Comparison of ENCODE assay signal across 25 cellular contexts in genomic region chr6:156845447-156845846, GRCh38.
DNase-seq lines count a peak whose midpoint lies in the region; ATAC-seq and TF ChIP-seq lines count a peak whose summit lies in the region.
"Had no signal": no experiment of that assay in that cellular context is flagged by ENCODE, and none has a peak within 500 bp of the region (broad histone marks: within the 10 kb centered on the region; RNA-seq: fewer than 3 reads in every experiment).

No MANE protein-coding gene starts in this region.

- peaks cover 15% of the 10 kb centered on the region for H3K36me3 Mint-ChIP-seq in activated T-cell treated with anti-CD3 and anti-CD28 coated beads, Interleukin-2, amount 50 U/mL, for 24 hours (ENCODE audit: low read depth)
- peaks cover 7% of the 10 kb centered on the region for H3K36me3 Mint-ChIP-seq in activated naive CD8-positive, alpha-beta T cell treated with anti-CD3 and anti-CD28 coated beads, Interleukin-2, amount 50 U/mL, for 24 hours (ENCODE audit: low read depth)
- H3K36me3 Mint-ChIP-seq in progenitor cell of endocrine pancreas (ENCODE audit: insufficient read depth): peaks cover 9% of the 10 kb centered on the region

- H3K27ac Mint-ChIP-seq in activated T-cell treated with anti-CD3 and anti-CD28 coated beads, Interleukin-2, amount 50 U/mL, for 24 hours: peak overlapping the region; percentile 55
- peak overlapping the region; percentile 11 for H3K27ac Mint-ChIP-seq in activated naive CD8-positive, alpha-beta T cell treated with anti-CD3 and anti-CD28 coated beads, Interleukin-2, amount 50 U/mL, for 24 hours
- peak overlapping the region; percentile 12 for H3K27ac Mint-ChIP-seq in progenitor cell of endocrine pancreas
- H3K27ac Mint-ChIP-seq: HFFc6 had no signal

- no peaks in the 10 kb centered on the region for H3K9me3 Mint-ChIP-seq in activated T-cell treated with anti-CD3 and anti-CD28 coated beads, Interleukin-2, amount 50 U/mL, for 24 hours
- H3K9me3 Mint-ChIP-seq in activated naive CD8-positive, alpha-beta T cell treated with anti-CD3 and anti-CD28 coated beads, Interleukin-2, amount 50 U/mL, for 24 hours: no peaks in the 10 kb centered on the region
- no peaks in the 10 kb centered on the region for H3K9me3 Mint-ChIP-seq in progenitor cell of endocrine pancreas (ENCODE audit: low read depth)
- H3K9me3 Mint-ChIP-seq: HFFc6 had no signal

- no peaks in the 10 kb centered on the region for H3K36me3 ChIP-seq in HEK293 (ENCODE audit: control insufficient read depth in 2 of 2, insufficient read depth in 1 of 2, low read length in 2 of 2)
- H3K36me3 ChIP-seq: brain microvascular endothelial cell, SJCRH30, upper lobe of left lung had no signal

- H3K4me3 Mint-ChIP-seq in activated T-cell treated with anti-CD3 and anti-CD28 coated beads, Interleukin-2, amount 50 U/mL, for 24 hours: peak overlapping the region; percentile 3
- H3K4me3 Mint-ChIP-seq in activated naive CD8-positive, alpha-beta T cell treated with anti-CD3 and anti-CD28 coated beads, Interleukin-2, amount 50 U/mL, for 24 hours: no peak overlapping the region
- no peak overlapping the region for H3K4me3 Mint-ChIP-seq in progenitor cell of endocrine pancreas (ENCODE audit: low read depth)
- H3K4me3 Mint-ChIP-seq: HFFc6 had no signal

- H3K27ac ChIP-seq in HEK293 (ENCODE audit: extremely low read depth, low read depth, low read length): no peak overlapping the region
- H3K27ac ChIP-seq: brain microvascular endothelial cell, PC-9, SJCRH30, upper lobe of left lung had no signal

- DNase-seq in activated T-cell treated with anti-CD3 and anti-CD28 coated beads, Interleukin-2, amount 50 U/mL, for 24 hours: no peak
- DNase-seq in activated T-cell treated with anti-CD3 and anti-CD28 coated beads for 4 hours (no peak), progenitor cell of endocrine pancreas (ENCODE audit: low spot score, unreplicated experiment) (no peak), NAMALWA (ENCODE audit: low spot score) (no peak), NCI-H1092 (lab: John Stamatoyannopoulos, UW) (no peak)
- DNase-seq in activated naive CD8-positive, alpha-beta T cell treated with anti-CD3 and anti-CD28 coated beads, Interleukin-2, amount 50 U/mL, for 24 hours: no peak
- DNase-seq: activated CD4-positive, CD25-positive, alpha-beta regulatory T cell treated with anti-CD3 and anti-CD28 coated beads, Interleukin-2, amount 50 U/mL, for 72 hours; brain microvascular endothelial cell; cortex of kidney; EL; foreskin fibroblast; HFFc6; NCI-H1417 treated with DMSO at 0.1 percent for 48 hours; NCI-H748 treated with DMSO at 0.1 percent for 48 hours; nucleus accumbens; PC-9; right cardiac atrium; SJCRH30; stimulated activated naive CD8-positive, alpha-beta T cell treated with anti-CD3 and anti-CD28 coated beads, Interleukin-15, Interleukin-2, amounts not matched to agents 100 U/mL and 50 U/mL, for 24 hours; T-helper 9 cell; upper lobe of left lung had no signal

- H3K4me1 ChIP-seq in HEK293 (ENCODE audit: control insufficient read depth, insufficient read depth, low read length): peaks cover 46% of the 10 kb centered on the region

- TF ChIP-seq CTCF in HEK293 (tag by site-specific recombination; IDR thresholded peaks at IDR 0.05) (no peak), progenitor cell of endocrine pancreas (IDR thresholded peaks at IDR 0.05; ENCODE audit: unreplicated experiment) (no peak)

- H3K9me3 ChIP-seq in HEK293 (ENCODE audit: control insufficient read depth, insufficient read depth, low read depth, low read length): no peaks in the 10 kb centered on the region
- H3K9me3 ChIP-seq: SJCRH30, upper lobe of left lung had no signal

- CTCF ChIA-PET in HEK293 (lab: Yijun Ruan, JAX): interaction anchor here (0.6 kb wide), 1 partner anchor 281 kb away, joined by 4 read pairs; no protein-coding TSS in a partner anchor

- peaks cover 94% of the 10 kb centered on the region for H3K4me1 Mint-ChIP-seq in activated T-cell treated with anti-CD3 and anti-CD28 coated beads, Interleukin-2, amount 50 U/mL, for 24 hours (ENCODE audit: low read depth)
- peaks cover 84% of the 10 kb centered on the region for H3K4me1 Mint-ChIP-seq in activated naive CD8-positive, alpha-beta T cell treated with anti-CD3 and anti-CD28 coated beads, Interleukin-2, amount 50 U/mL, for 24 hours
- peaks cover 41% of the 10 kb centered on the region for H3K4me1 Mint-ChIP-seq in progenitor cell of endocrine pancreas (ENCODE audit: low read depth)

- H3K4me3 ChIP-seq in HEK293 (ENCODE audit: low read depth, low read length): no peak overlapping the region
- H3K4me3 ChIP-seq: PC-9, SJCRH30, upper lobe of left lung had no signal

- no peaks in the 10 kb centered on the region for H3K27me3 Mint-ChIP-seq in activated T-cell treated with anti-CD3 and anti-CD28 coated beads, Interleukin-2, amount 50 U/mL, for 24 hours
- H3K27me3 Mint-ChIP-seq in activated naive CD8-positive, alpha-beta T cell treated with anti-CD3 and anti-CD28 coated beads, Interleukin-2, amount 50 U/mL, for 24 hours: no peaks in the 10 kb centered on the region
- H3K27me3 Mint-ChIP-seq in progenitor cell of endocrine pancreas: no peaks in the 10 kb centered on the region

- no peak for ATAC-seq in activated naive CD8-positive, alpha-beta T cell treated with anti-CD3 and anti-CD28 coated beads, Interleukin-2, amount 50 U/mL, for 24 hours
- ATAC-seq in GM18498 (IDR thresholded peaks at IDR 0.05; ENCODE audit: unreplicated experiment): no peak
- ATAC-seq: activated naive CD4-positive, alpha-beta T cell treated with anti-CD3 and anti-CD28 coated beads, Interleukin-2, amount 50 U/mL, for 72 hours; left lobe of liver; right cardiac atrium; stimulated activated naive CD8-positive, alpha-beta T cell treated with anti-CD3 and anti-CD28 coated beads, Interleukin-15, Interleukin-2, amounts not matched to agents 100 U/mL and 50 U/mL, for 24 hours had no signal

- POLR2A ChIA-PET in HEK293 (lab: Yijun Ruan, JAX): no interaction called here

TF ChIP-seq in HEK293, 187 proteins besides CTCF, POLR2A, EP300 and RAD21 (continues in another document):
- TF ChIP-seq PRDM6 (tag by site-specific recombination; IDR thresholded peaks at IDR 0.05) (peak; percentile 35; the same call in 1 of the 2 replicates), ZBTB17 (tag by site-specific recombination; IDR thresholded peaks at IDR 0.05) (peak; percentile 80), ZNF114 (tag by site-specific recombination; IDR thresholded peaks at IDR 0.05) (no peak), ZNF645 (tag by site-specific recombination; IDR thresholded peaks at IDR 0.05) (no peak), PRDM10 (tag by site-specific recombination; IDR thresholded peaks at IDR 0.05) (peak; percentile 65)
